In genomic region chr3:52519445-52520140, GRCh38 we compare ENCODE assay signal across 20 cellular contexts. TPM values are rescaled to one million over a fixed set of nuclear protein-coding genes. Genes with fewer than 3 reads are reported as not detected.
"Had no signal": no experiment of that assay in that cellular context is flagged by ENCODE, and none has a peak within 500 bp of the region (broad histone marks: within the 10 kb centered on the region; RNA-seq: fewer than 3 reads in every experiment).

No MANE protein-coding gene starts in this region.

- H3K9me3 ChIP-seq: body of pancreas, left ventricle myocardium inferior, psoas muscle, suprapubic skin had no signal

- H3K4me1 ChIP-seq: body of pancreas, foreskin keratinocyte, psoas muscle had no signal

- DNase-seq: activated CD4-positive, alpha-beta T cell treated with anti-CD3 and anti-CD28 coated beads, Interleukin-2, amount 10 ng/mL, durations not matched to agents 7 days and 5 days; activated CD8-positive, alpha-beta T cell treated with anti-CD3 and anti-CD28 coated beads, Interleukin-2, amount 10 ng/mL, durations not matched to agents 7 days and 5 days; activated naive CD4-positive, alpha-beta T cell treated with Interleukin-2 at 50 U/mL for 16 hours; activated T-cell treated with anti-CD3 and anti-CD28 coated beads, Interleukin-2, amount 50 U/mL, for 24 hours; body of pancreas; dorsolateral prefrontal cortex; foreskin keratinocyte; hippocampal formation; kidney glomerular epithelial cell; left ventricle myocardium inferior; mammary epithelial cell; stimulated activated CD4-positive, alpha-beta T cell treated with anti-CD3 and anti-CD28 coated beads, Interleukin-4, amount 100 ng/mL, for 1 hour; stimulated activated naive CD8-positive, alpha-beta T cell treated with anti-CD3 and anti-CD28 coated beads, Interleukin-15, amount 100 ng/mL, for 72 hours had no signal

- H3K27ac ChIP-seq: body of pancreas, dorsolateral prefrontal cortex, epithelial cell of prostate, foreskin keratinocyte, left ventricle myocardium inferior, psoas muscle, suprapubic skin had no signal

- ATAC-seq: activated CD4-positive, CD25-positive, alpha-beta regulatory T cell treated with anti-CD3 and anti-CD28 coated beads, Interleukin-2, amount 50 U/mL, for 24 hours; activated CD8-positive, alpha-beta T cell treated with anti-CD3 and anti-CD28 coated beads, Interleukin-2, amount 10 ng/mL, durations not matched to agents 7 days and 5 days; body of pancreas had no signal

- H3K4me2 ChIP-seq: smooth muscle cell had no signal

- H3K4me3 ChIP-seq: body of pancreas, smooth muscle cell had no signal

- H3K27me3 ChIP-seq: body of pancreas, dorsolateral prefrontal cortex, foreskin keratinocyte, suprapubic skin had no signal

- FAIRE-seq: colon had no signal

RNA-seq across cellular contexts. Expression of gene STAB1, which starts 24.5 kb away (rescaled TPM):
- total RNA-seq: foreskin keratinocyte, osteocyte had no signal
